8 cellular contexts compared by ENCODE assay signal in the genomic region with DNA sequence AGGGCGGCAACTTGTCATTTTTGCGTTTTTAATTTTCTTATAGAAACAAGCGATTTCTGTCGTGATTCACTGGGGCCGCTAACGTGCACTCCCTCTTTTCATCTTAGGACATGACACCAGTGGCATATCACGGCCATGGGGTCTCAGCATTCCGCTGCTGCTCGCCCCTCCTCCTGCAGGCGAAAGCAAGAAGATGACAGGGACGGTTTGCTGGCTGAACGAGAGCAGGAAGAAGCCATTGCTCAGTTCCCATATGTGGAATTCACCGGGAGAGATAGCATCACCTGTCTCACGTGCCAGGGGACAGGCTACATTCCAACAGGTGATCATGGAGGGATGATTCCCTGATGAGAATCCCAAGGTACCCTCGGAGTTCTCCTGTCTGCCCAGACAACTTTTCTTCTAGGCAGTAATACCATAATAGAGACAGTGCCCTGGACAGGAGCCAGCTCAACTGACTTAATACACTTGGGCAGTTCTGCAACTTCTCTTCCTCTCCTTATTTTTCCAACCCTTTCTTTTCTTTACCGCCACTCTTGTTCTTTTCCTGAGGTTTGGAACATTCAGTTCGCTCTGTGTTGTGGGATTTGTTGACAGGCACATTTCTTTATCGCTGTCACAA. TPM values are rescaled to one million over a fixed set of nuclear protein-coding genes. Genes with fewer than 3 reads are reported as not detected.
DNase-seq lines count a peak whose midpoint lies in the region; ATAC-seq, FAIRE-seq and TF ChIP-seq lines count a peak whose summit lies in the region.

No MANE protein-coding gene starts in this region.

- H3K4me3 Mint-ChIP-seq in activated naive CD4-positive, alpha-beta T cell treated with anti-CD3 and anti-CD28 coated beads, Interleukin-2, amount 50 U/mL, for 24 hours, result peak overlapping the region; percentile 100

- peak overlapping the region; percentile 58; the same call in 1 of the 2 replicates for H3K9ac ChIP-seq in KMS-11
- H3K9ac ChIP-seq in iPS-20b (ENCODE audit: low read depth, low read length), result peak overlapping the region; percentile 54; the same call in 1 of the 2 replicates

- peak overlapping the region; percentile 95 for H3K4me2 ChIP-seq in KMS-11

- H3K36me3 ChIP-seq in KMS-11 (ENCODE audit: insufficient read depth) (no peaks in the 10 kb centered on the region; the same call in 1 of the 2 replicates), iPS-20b (ENCODE audit: insufficient read depth, low read depth, low read length) (peaks cover 9% of the 10 kb centered on the region; the same call in 1 of the 2 replicates)

- H2AFZ ChIP-seq in KMS-11 (ENCODE audit: low read depth), result peak overlapping the region; percentile 96

- H3K4me3 ChIP-seq in KMS-11 (IDR thresholded peaks at IDR 0.05; ENCODE audit: insufficient read depth, low read depth, low read length), result peak overlapping the region; percentile 73
- H3K4me3 ChIP-seq in iPS-20b (ENCODE audit: low read length), result peak overlapping the region; percentile 79

- H3K27ac ChIP-seq in KMS-11 (no peak overlapping the region), iPS-20b (ENCODE audit: low read length) (no peak overlapping the region)

- H3K27ac Mint-ChIP-seq in activated naive CD4-positive, alpha-beta T cell treated with anti-CD3 and anti-CD28 coated beads, Interleukin-2, amount 50 U/mL, for 24 hours, result peak overlapping the region; percentile 87

- no peaks in the 10 kb centered on the region; the same call in 1 of the 2 replicates for H3K79me2 ChIP-seq in KMS-11 (ENCODE audit: insufficient read depth, low read depth)

- H3K36me3 Mint-ChIP-seq in activated naive CD4-positive, alpha-beta T cell treated with anti-CD3 and anti-CD28 coated beads, Interleukin-2, amount 50 U/mL, for 24 hours, result peaks cover 2% of the 10 kb centered on the region

- peaks cover 14% of the 10 kb centered on the region for H3K4me1 ChIP-seq in KMS-11 (ENCODE audit: low read depth, poor library complexity, severe bottlenecking)
- H3K4me1 ChIP-seq in iPS-20b (ENCODE audit: insufficient read depth, low read length), result peaks cover 6% of the 10 kb centered on the region; the same call in 1 of the 2 replicates

- no peak for TF ChIP-seq CTCF in KMS-11 (conservative IDR thresholded peaks at IDR 0.05; ENCODE audit: low read depth, low read length)

- FAIRE-seq in frontal cortex (lab: Jason Lieb, UNC), result no peak

- DNase-seq in EL, result peak; percentile 26
- DNase-seq in stimulated activated CD4-positive, alpha-beta T cell treated with anti-CD3 and anti-CD28 coated beads, Interleukin-2, amount 100 ng/mL, for 24 hours, result peak; percentile 20 to 24
- DNase-seq in frontal cortex (ENCODE audit: low spot score in 2 of 2), result no peak
- DNase-seq in HPDE6-E6E7 (ENCODE audit: extremely low spot score), result no peak

- no peaks in the 10 kb centered on the region for H4K20me1 ChIP-seq in KMS-11 (ENCODE audit: insufficient read depth)

- no peak for ATAC-seq in HG03175 (IDR thresholded peaks at IDR 0.05; ENCODE audit: unreplicated experiment)

- H3K4me1 Mint-ChIP-seq in activated naive CD4-positive, alpha-beta T cell treated with anti-CD3 and anti-CD28 coated beads, Interleukin-2, amount 50 U/mL, for 24 hours, result peaks cover 44% of the 10 kb centered on the region

- H3K27me3 ChIP-seq in KMS-11 (ENCODE audit: insufficient read depth, low read depth), result no peaks in the 10 kb centered on the region
- peaks cover 46% of the 10 kb centered on the region for H3K27me3 ChIP-seq in iPS-20b (ENCODE audit: insufficient read depth, low read length)

- no peaks in the 10 kb centered on the region for H3K9me3 Mint-ChIP-seq in activated naive CD4-positive, alpha-beta T cell treated with anti-CD3 and anti-CD28 coated beads, Interleukin-2, amount 50 U/mL, for 24 hours

- no peaks in the 10 kb centered on the region for H3K27me3 Mint-ChIP-seq in activated naive CD4-positive, alpha-beta T cell treated with anti-CD3 and anti-CD28 coated beads, Interleukin-2, amount 50 U/mL, for 24 hours

- peaks cover 7% of the 10 kb centered on the region; the same call in 1 of the 2 replicates for H3K9me3 ChIP-seq in iPS-20b (ENCODE audit: insufficient read depth, low read depth, low read length)

RNA-seq across cellular contexts. Expression of a gene that starts 0.8 kb away (rescaled TPM):
- 59.1 TPM for total RNA-seq in frontal cortex

RNA-seq across cellular contexts. Expression of a gene that starts 40.1 kb away (rescaled TPM):
- 0.82 TPM for total RNA-seq in frontal cortex

RNA-seq across cellular contexts. Expression of a gene that starts 59.4 kb away (rescaled TPM):
- total RNA-seq in frontal cortex, result not detected

Comparison
In these comparisons a context has a peak if more than half of its experiments do, and no peak if none do; other contexts are left out.
1. DNase-seq: peak in EL (single experiment) and stimulated activated CD4-positive, alpha-beta T cell treated with anti-CD3 and anti-CD28 coated beads, Interleukin-2, amount 100 ng/mL, for 24 hours (2 of 2); none in frontal cortex (0 of 2) and HPDE6-E6E7 (single experiment).